ENCODE assay signal across 1 cellular context in the genomic region with DNA sequence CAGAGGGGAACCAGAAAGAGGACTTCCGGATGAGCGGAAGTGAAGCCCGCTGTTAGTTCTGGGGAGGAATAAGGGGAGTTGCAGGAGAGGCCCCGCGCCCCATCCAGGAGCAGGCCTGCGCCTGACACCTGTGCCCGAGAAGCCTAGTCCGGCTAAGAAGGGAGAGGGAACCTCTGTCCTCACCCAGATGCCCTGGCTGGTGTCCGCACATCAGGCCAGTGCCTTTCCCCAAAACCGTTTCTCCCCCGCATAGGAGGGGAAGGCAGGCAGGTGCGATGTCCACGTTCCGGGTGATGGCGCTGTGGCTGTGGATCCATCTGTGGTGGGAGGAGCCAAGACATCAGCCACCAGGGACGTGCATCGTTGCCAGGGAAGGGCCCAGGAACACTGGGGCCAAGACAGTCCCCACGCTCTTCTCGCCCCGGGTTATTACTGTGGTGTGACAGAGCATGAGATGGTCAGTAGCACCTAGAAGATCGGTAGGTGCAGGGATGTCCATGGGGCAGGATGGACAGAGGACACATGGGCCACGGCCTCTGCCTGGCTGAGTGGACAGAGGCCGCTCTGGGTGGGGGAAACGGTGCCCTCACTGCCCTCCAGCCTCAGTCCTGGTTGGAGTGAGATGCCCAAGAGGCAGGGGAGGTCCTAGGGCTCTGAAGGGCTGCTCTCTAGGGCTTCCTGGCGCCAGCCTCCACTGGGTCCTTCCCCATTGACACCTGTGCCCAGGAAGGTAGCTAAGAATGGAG.
TF ChIP-seq lines count a peak whose summit lies in the region.

No MANE protein-coding gene starts in this region.

TF ChIP-seq in H1, 55 proteins besides CTCF, POLR2A, EP300 and RAD21:
- TF ChIP-seq SUZ12 (IDR thresholded peaks at IDR 0.05; ENCODE audit: low read length) = no peak
- TF ChIP-seq CTBP2 (IDR thresholded peaks at IDR 0.05; ENCODE audit: borderline replicate concordance, insufficient read depth, insufficient read length, low read length) = no peak
- no peak for TF ChIP-seq KDM5A (IDR thresholded peaks at IDR 0.05; ENCODE audit: low read length)
- no peak for TF ChIP-seq RNF2 (IDR thresholded peaks at IDR 0.05; ENCODE audit: borderline replicate concordance, low read depth, low read length, missing control alignments, poor library complexity, severe bottlenecking)
- no peak for TF ChIP-seq SIN3A (conservative IDR thresholded peaks at IDR 0.05 in 1 of 2, IDR thresholded peaks at IDR 0.05 in 1 of 2; ENCODE audit: low read depth in 1 of 2, low read length in 2 of 2)
- no peak for TF ChIP-seq SIX5 (IDR thresholded peaks at IDR 0.05; ENCODE audit: low read depth, low read length)
- no peak for TF ChIP-seq KDM1A (IDR thresholded peaks at IDR 0.05; ENCODE audit: borderline replicate concordance, low read length)
- TF ChIP-seq TAF7 (optimal IDR thresholded peaks at IDR 0.05; ENCODE audit: borderline replicate concordance, low read depth, low read length) = no peak
- TF ChIP-seq HDAC2 (IDR thresholded peaks at IDR 0.05; ENCODE audit: borderline replicate concordance in 1 of 2, low read depth in 2 of 2, low read length in 2 of 2) = no peak
- TF ChIP-seq JUN (IDR thresholded peaks at IDR 0.05; ENCODE audit: low read depth, low read length) = no peak
- TF ChIP-seq MAFK (IDR thresholded peaks at IDR 0.05; ENCODE audit: low read depth, low read length) = no peak
